Comparison of ENCODE assay signal across 19 cellular contexts in the genomic region with DNA sequence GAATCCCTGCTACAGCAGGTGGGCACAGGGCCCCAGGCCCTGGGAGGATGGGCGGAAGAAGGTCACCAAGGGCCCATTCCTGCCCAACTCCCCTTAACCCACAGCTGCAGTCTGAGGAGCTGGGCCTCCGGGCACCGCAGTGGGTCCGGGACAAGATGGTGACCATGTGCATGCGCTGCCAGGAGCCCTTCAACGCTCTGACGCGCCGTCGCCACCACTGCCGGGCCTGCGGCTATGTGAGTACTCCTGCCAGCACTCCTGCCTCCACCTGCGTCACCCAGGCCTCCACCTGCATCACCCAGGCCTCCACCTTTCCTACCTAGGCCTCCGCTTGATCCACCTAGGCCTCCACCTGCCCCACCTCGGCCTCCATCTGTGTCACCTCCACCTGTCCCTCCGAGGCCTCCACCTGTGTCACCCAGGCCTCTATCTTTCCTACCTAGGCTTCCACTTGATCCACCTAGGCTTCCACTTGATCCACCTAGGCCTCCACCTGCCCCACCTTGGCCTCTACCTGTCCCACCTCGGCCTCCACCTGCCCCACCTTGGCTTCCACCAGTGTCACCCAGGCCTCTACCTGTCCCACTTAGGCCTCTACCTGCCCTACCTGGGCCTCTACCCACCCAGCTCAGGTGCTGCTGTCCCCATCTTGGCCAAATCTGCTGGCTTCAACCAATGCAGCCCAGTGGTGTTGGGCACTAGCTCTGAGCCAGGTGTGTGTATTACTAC. TPM values are rescaled to one million over a fixed set of nuclear protein-coding genes. Genes with fewer than 3 reads are reported as not detected.
DNase-seq lines count a peak whose midpoint lies in the region; ATAC-seq, FAIRE-seq and TF ChIP-seq lines count a peak whose summit lies in the region.
"Had no signal": no experiment of that assay in that cellular context is flagged by ENCODE, and none has a peak within 500 bp of the region (broad histone marks: within the 10 kb centered on the region; RNA-seq: fewer than 3 reads in every experiment).

No MANE protein-coding gene starts in this region.

- H3K9me3 ChIP-seq in H9 (ENCODE audit: control insufficient read depth, low read depth, low read length), result no peaks in the 10 kb centered on the region
- H3K9me3 ChIP-seq in mesenchymal stem cell (ENCODE audit: control insufficient read depth, low read length), result no peaks in the 10 kb centered on the region
- H3K9me3 ChIP-seq: left lung, suprapubic skin had no signal

- no peak for ATAC-seq in activated T-helper 17 cell treated with anti-CD3 and anti-CD28 coated beads, Interleukin-2, amount 50 U/mL, for 72 hours (replicated peaks)
- ATAC-seq: left lung had no signal

- no peaks in the 10 kb centered on the region for H3K79me2 ChIP-seq in H9 (ENCODE audit: insufficient read depth, low read length)

- no peak overlapping the region for H2BK20ac ChIP-seq in H9 (ENCODE audit: low read depth, low read length, poor library complexity, severe bottlenecking)

- no peak for TF ChIP-seq CTCF in H9 (conservative IDR thresholded peaks at IDR 0.05)

- H3K56ac ChIP-seq in H9 (ENCODE audit: insufficient read length, low read depth, low read length), result no peak overlapping the region

- H3K79me1 ChIP-seq in H9 (ENCODE audit: insufficient read depth, low read depth, low read length, poor library complexity, severe bottlenecking) (no peaks in the 10 kb centered on the region), mesenchymal stem cell (replicated peaks; ENCODE audit: low read length, poor library complexity, severe bottlenecking) (no peaks in the 10 kb centered on the region)

- no peaks in the 10 kb centered on the region for H3K23me2 ChIP-seq in H9 (ENCODE audit: insufficient read length, low read depth, low read length, poor library complexity, severe bottlenecking)

- H3K4me1 Mint-ChIP-seq in T-helper 1 cell treated with Interleukin-12 subunit alpha and Interleukin-12 subunit beta and Interleukin-4 antibody, amounts not matched to agents 30 μg/mL and 1 μg/mL, for 36 hours (ENCODE audit: low read depth), result peaks cover 71% of the 10 kb centered on the region
- H3K4me1 Mint-ChIP-seq in H9, result peaks cover 22 to 43% of the 10 kb centered on the region in 2 experiments
- peaks cover 56% of the 10 kb centered on the region for H3K4me1 Mint-ChIP-seq in activated T-helper 17 cell treated with anti-CD3 and anti-CD28 coated beads, Interleukin-2, amount 50 U/mL, for 72 hours

- no peak overlapping the region for H4K5ac ChIP-seq in H9 (ENCODE audit: insufficient read length, low read depth, low read length)

- H4K8ac ChIP-seq in H9 (replicated peaks; ENCODE audit: insufficient read length, low read depth, low read length) (no peak overlapping the region), mesenchymal stem cell (ENCODE audit: low read length) (no peak overlapping the region)

- no peak overlapping the region for H2BK5ac ChIP-seq in H9 (ENCODE audit: insufficient read length, low read length)
- H2BK5ac ChIP-seq in mesenchymal stem cell (ENCODE audit: low read depth, low read length, poor library complexity, severe bottlenecking), result no peak overlapping the region

- H3K27me3 ChIP-seq in H9 (ENCODE audit: insufficient read depth, low read length), result no peaks in the 10 kb centered on the region
- peaks cover 0 to 21% of the 10 kb centered on the region in 2 experiments for H3K27me3 ChIP-seq in mesenchymal stem cell (ENCODE audit: control insufficient read depth in 1 of 2, insufficient read depth in 1 of 2, low read length in 2 of 2)
- H3K27me3 ChIP-seq: left lung, suprapubic skin had no signal

- H3K27ac ChIP-seq in H9 (ENCODE audit: insufficient read length, low read depth, low read length) (no peak overlapping the region), mesenchymal stem cell (ENCODE audit: low read length, poor library complexity, severe bottlenecking) (no peak overlapping the region)
- H3K27ac ChIP-seq: HL-60, left lung had no signal

- no peak overlapping the region for H3K9ac ChIP-seq in H9 (ENCODE audit: extremely low read depth, insufficient read length, low read length)
- no peak overlapping the region for H3K9ac ChIP-seq in mesenchymal stem cell (ENCODE audit: low read length)

- no peaks in the 10 kb centered on the region for H3K27me3 Mint-ChIP-seq in T-helper 1 cell treated with Interleukin-12 subunit alpha and Interleukin-12 subunit beta and Interleukin-4 antibody, amounts not matched to agents 30 μg/mL and 1 μg/mL, for 36 hours (ENCODE audit: low read depth)
- no peaks in the 10 kb centered on the region for H3K27me3 Mint-ChIP-seq in H9 (ENCODE audit: low read depth)
- no peaks in the 10 kb centered on the region for H3K27me3 Mint-ChIP-seq in activated T-helper 17 cell treated with anti-CD3 and anti-CD28 coated beads, Interleukin-2, amount 50 U/mL, for 72 hours

- peaks cover 3% of the 10 kb centered on the region for H4K20me1 ChIP-seq in H9 (ENCODE audit: control insufficient read depth, insufficient read depth, insufficient read length)

- H2AFZ ChIP-seq in H9 (ENCODE audit: low read length) (no peak overlapping the region), mesenchymal stem cell (ENCODE audit: low read depth, low read length) (no peak overlapping the region)

- H4K91ac ChIP-seq in H9 (ENCODE audit: insufficient read length, low read depth, low read length) (no peak overlapping the region), mesenchymal stem cell (ENCODE audit: low read length) (no peak overlapping the region)

- H3K18ac ChIP-seq in H9 (ENCODE audit: insufficient read length, low read depth, low read length), result peak overlapping the region; percentile 33
- H3K18ac ChIP-seq in mesenchymal stem cell (ENCODE audit: low read depth in 1 of 2, low read length in 2 of 2), result peak overlapping the region in 1 of 2 experiments; percentile 28

- H2AK5ac ChIP-seq in H9 (ENCODE audit: insufficient read length, low read length), result no peak overlapping the region
- peak overlapping the region; percentile 21 for H2AK5ac ChIP-seq in mesenchymal stem cell (ENCODE audit: low read length, severe bottlenecking)

- no peak for DNase-seq in T-helper 1 cell
- no peak for DNase-seq in H9
- no peak for DNase-seq in mesenchymal stem cell
- DNase-seq in GM19239 (ENCODE audit: insufficient read length, low spot score), result no peak
- no peak for DNase-seq in AG08396 (ENCODE audit: low spot score)
- no peak for DNase-seq in NCI-H187 (lab: John Stamatoyannopoulos, UW)
- DNase-seq: activated gamma-delta T cell, left lung, NCI-H1694 treated with DMSO at 0.1 percent for 48 hours, NCI-H510A treated with DMSO at 0.1 percent for 48 hours had no signal

- no peak overlapping the region for H2BK15ac ChIP-seq in H9 (ENCODE audit: low read depth, low read length)
- H2BK15ac ChIP-seq in mesenchymal stem cell (ENCODE audit: low read depth, poor library complexity, severe bottlenecking), result peak overlapping the region; percentile 66

- H3K4me2 ChIP-seq in H9 (ENCODE audit: insufficient read depth, insufficient read length, low read length) (no peak overlapping the region), mesenchymal stem cell (ENCODE audit: low read length, poor library complexity, severe bottlenecking) (no peak overlapping the region)

- H2BK120ac ChIP-seq in H9 (ENCODE audit: low read depth, low read length, poor library complexity, severe bottlenecking) (no peak overlapping the region), mesenchymal stem cell (ENCODE audit: low read depth, low read length) (no peak overlapping the region)

- no peak overlapping the region for H3K4me3 ChIP-seq in mesenchymal stem cell (ENCODE audit: insufficient read depth in 1 of 2, low read depth in 1 of 2, low read length in 2 of 2)
- H3K4me3 ChIP-seq: left lung, suprapubic skin had no signal

- H3K14ac ChIP-seq in H9 (ENCODE audit: insufficient read depth, low read length) (no peak overlapping the region; the same call in 1 of the 2 replicates), mesenchymal stem cell (ENCODE audit: low read length in 2 of 2) (no peak overlapping the region)

- H3K4ac ChIP-seq in H9 (ENCODE audit: low read depth, low read length), result no peak overlapping the region
- H3K4ac ChIP-seq in mesenchymal stem cell (ENCODE audit: low read depth in 1 of 2, low read length in 2 of 2), result no peak overlapping the region

- H3T11ph ChIP-seq in H9 (ENCODE audit: low read length), result no peak overlapping the region

- WGBS in H9 (ENCODE audit: extremely low coverage, insufficient read length, low lambda C conversion rate), result no CpG with 5 or more reads among the region's 17 CpGs
- WGBS in mesenchymal stem cell, result 94% methylated on average over 17 of the region's 17 CpGs

- H3K23ac ChIP-seq in H9 (ENCODE audit: insufficient read length, low read depth, low read length) (no peak overlapping the region), mesenchymal stem cell (ENCODE audit: low read length in 2 of 2) (no peak overlapping the region)

- H3K4me3 Mint-ChIP-seq in T-helper 1 cell treated with Interleukin-12 subunit alpha and Interleukin-12 subunit beta and Interleukin-4 antibody, amounts not matched to agents 30 μg/mL and 1 μg/mL, for 36 hours, result peak overlapping the region; percentile 33
- H3K4me3 Mint-ChIP-seq in H9, result no peak overlapping the region
- H3K4me3 Mint-ChIP-seq in activated T-helper 17 cell treated with anti-CD3 and anti-CD28 coated beads, Interleukin-2, amount 50 U/mL, for 72 hours, result peak overlapping the region; percentile 78

- H2BK12ac ChIP-seq in H9 (ENCODE audit: insufficient read length, low read depth, low read length) (no peak overlapping the region), mesenchymal stem cell (ENCODE audit: low read length in 2 of 2) (peak overlapping the region in 1 of 2 experiments; percentile 45)

- H3K4me1 ChIP-seq in H9 (ENCODE audit: insufficient read depth, low read length), result peaks cover 3% of the 10 kb centered on the region; the same call in 1 of the 2 replicates
- H3K4me1 ChIP-seq in mesenchymal stem cell (ENCODE audit: control insufficient read depth, insufficient read depth, low read depth, low read length), result peaks cover 21% of the 10 kb centered on the region

- H3K36me3 Mint-ChIP-seq in T-helper 1 cell treated with Interleukin-12 subunit alpha and Interleukin-12 subunit beta and Interleukin-4 antibody, amounts not matched to agents 30 μg/mL and 1 μg/mL, for 36 hours (ENCODE audit: low read depth), result peaks cover 2% of the 10 kb centered on the region
- no peaks in the 10 kb centered on the region for H3K36me3 Mint-ChIP-seq in H9 (ENCODE audit: insufficient read depth in 1 of 3, low read depth in 3 of 3)
- H3K36me3 Mint-ChIP-seq in activated T-helper 17 cell treated with anti-CD3 and anti-CD28 coated beads, Interleukin-2, amount 50 U/mL, for 72 hours (ENCODE audit: low read depth), result no peaks in the 10 kb centered on the region

- no peak for FAIRE-seq in GM19239 (lab: Jason Lieb, UNC)
- FAIRE-seq: bronchial epithelial cell, GM12892 had no signal

- H3K36me3 ChIP-seq in mesenchymal stem cell (ENCODE audit: control insufficient read depth in 1 of 2, insufficient read depth in 2 of 2, low read depth in 1 of 2, low read length in 2 of 2), result no peaks in the 10 kb centered on the region
- H3K36me3 ChIP-seq: suprapubic skin had no signal

- no peaks in the 10 kb centered on the region for H3K9me3 Mint-ChIP-seq in T-helper 1 cell treated with Interleukin-12 subunit alpha and Interleukin-12 subunit beta and Interleukin-4 antibody, amounts not matched to agents 30 μg/mL and 1 μg/mL, for 36 hours
- no peaks in the 10 kb centered on the region; a peak in 1 of 5 replicates for H3K9me3 Mint-ChIP-seq in H9
- H3K9me3 Mint-ChIP-seq in activated T-helper 17 cell treated with anti-CD3 and anti-CD28 coated beads, Interleukin-2, amount 50 U/mL, for 72 hours, result no peaks in the 10 kb centered on the region

- peak overlapping the region; percentile 86 for H3K27ac Mint-ChIP-seq in T-helper 1 cell treated with Interleukin-12 subunit alpha and Interleukin-12 subunit beta and Interleukin-4 antibody, amounts not matched to agents 30 μg/mL and 1 μg/mL, for 36 hours
- no peak overlapping the region for H3K27ac Mint-ChIP-seq in H9
- H3K27ac Mint-ChIP-seq in activated T-helper 17 cell treated with anti-CD3 and anti-CD28 coated beads, Interleukin-2, amount 50 U/mL, for 72 hours, result peak overlapping the region; percentile 96

RNA-seq across cellular contexts. Expression of a gene that starts 16.8 kb away (rescaled TPM):
- 0.09 and 0.13 TPM in 2 replicates for total RNA-seq in H9 (2021)
- total RNA-seq in activated T-helper 17 cell treated with anti-CD3 and anti-CD28 coated beads, Interleukin-2, amount 50 U/mL, for 72 hours, result 1 to 10 TPM; 5.3 to 8.3 TPM
- 0.03 TPM for polyA plus RNA-seq in mesenchymal stem cell (2013, experiment 1 of 2)
- not detected for polyA plus RNA-seq in mesenchymal stem cell (2013, experiment 2 of 2)
- total RNA-seq: A172, fibroblast of villous mesenchyme, pulmonary artery endothelial cell had no signal

RNA-seq across cellular contexts. Expression of a gene that starts 36.3 kb away (rescaled TPM):
- 200 and 205 TPM in 2 replicates for total RNA-seq in H9 (2021)
- total RNA-seq in activated T-helper 17 cell treated with anti-CD3 and anti-CD28 coated beads, Interleukin-2, amount 50 U/mL, for 72 hours, result 100 to 1,000 TPM in 1 of 2 donors, 10 to 100 TPM in 1; 97.9 to 133 TPM
- 154 TPM for polyA plus RNA-seq in mesenchymal stem cell (2013, experiment 1 of 2)
- polyA plus RNA-seq in mesenchymal stem cell (2013, experiment 2 of 2), result 157 TPM

Comparison
In these comparisons a context has a peak if more than half of its experiments do, and no peak if none do; other contexts are left out.
1. H3K27ac Mint-ChIP-seq: peak in T-helper 1 cell treated with Interleukin-12 subunit alpha and Interleukin-12 subunit beta and Interleukin-4 antibody, amounts not matched to agents 30 μg/mL and 1 μg/mL, for 36 hours (single experiment) and activated T-helper 17 cell treated with anti-CD3 and anti-CD28 coated beads, Interleukin-2, amount 50 U/mL, for 72 hours (single experiment); none in H9 (0 of 3).
2. H3K4me3 Mint-ChIP-seq: peak in T-helper 1 cell treated with Interleukin-12 subunit alpha and Interleukin-12 subunit beta and Interleukin-4 antibody, amounts not matched to agents 30 μg/mL and 1 μg/mL, for 36 hours (single experiment) and activated T-helper 17 cell treated with anti-CD3 and anti-CD28 coated beads, Interleukin-2, amount 50 U/mL, for 72 hours (single experiment); none in H9 (0 of 2).